In genomic region chr7:128359939-128360338, GRCh38 we compare ENCODE assay signal across 23 cellular contexts. TPM values are rescaled to one million over a fixed set of nuclear protein-coding genes. Genes with fewer than 3 reads are reported as not detected.
DNase-seq lines count a peak whose midpoint lies in the region; ATAC-seq, FAIRE-seq and TF ChIP-seq lines count a peak whose summit lies in the region.
"Had no signal": no experiment of that assay in that cellular context is flagged by ENCODE, and none has a peak within 500 bp of the region (broad histone marks: within the 10 kb centered on the region; RNA-seq: fewer than 3 reads in every experiment).

No MANE protein-coding gene starts in this region.

- H3K4me1 Mint-ChIP-seq in central memory CD8-positive, alpha-beta T cell: peaks cover 20% of the 10 kb centered on the region
- peaks cover 28% of the 10 kb centered on the region for H3K4me1 Mint-ChIP-seq in nephron

- no peaks in the 10 kb centered on the region for H4K20me1 ChIP-seq in HepG2 (ENCODE audit: insufficient read depth, low read length)

- peaks cover 36% of the 10 kb centered on the region for H3K27me3 Mint-ChIP-seq in central memory CD8-positive, alpha-beta T cell
- H3K27me3 Mint-ChIP-seq in nephron (ENCODE audit: low read depth): peaks cover 52% of the 10 kb centered on the region

- H3K27me3 ChIP-seq in HepG2 (ENCODE audit: control insufficient read depth in 1 of 2, insufficient read depth in 2 of 2, low read length in 2 of 2): peaks cover 21 to 77% of the 10 kb centered on the region in 2 experiments; a peak in 4 of 5 replicates
- no peaks in the 10 kb centered on the region for H3K27me3 ChIP-seq in right lobe of liver
- H3K27me3 ChIP-seq: gastrocnemius medialis had no signal

- H2AFZ ChIP-seq in HepG2 (ENCODE audit: low read length): no peak overlapping the region

- no peak overlapping the region for H3K27ac ChIP-seq in HepG2 (ENCODE audit: extremely low read length, insufficient read depth, low read length)
- no peak overlapping the region for H3K27ac ChIP-seq in right lobe of liver
- H3K27ac ChIP-seq: gastrocnemius medialis, left lung, prostate gland, upper lobe of left lung had no signal

- CTCF ChIA-PET in HepG2 (lab: Yijun Ruan, JAX; ENCODE audit: low intra/inter-chr PET ratio, low total read pairs): no interaction called here

- no peak for TF ChIP-seq RAD21 in HepG2 (CRISPR knock-in tag; IDR thresholded peaks at IDR 0.05)

- no peak overlapping the region for H3K27ac Mint-ChIP-seq in central memory CD8-positive, alpha-beta T cell (ENCODE audit: low read depth)
- H3K27ac Mint-ChIP-seq in nephron: peak overlapping the region in 2 of 3 experiments; percentile 58 to 61
- H3K27ac Mint-ChIP-seq: activated T-helper 2 cell treated with anti-CD3 and anti-CD28 coated beads, Interferon-gamma antibody, Interleukin-2, Interleukin-4, amounts not matched to agents 10 μg/mL and 5 μg/mL and 100 μg/mL, durations not matched to agents 14 hours and 24 hours and 36 hours; stimulated activated naive CD8-positive, alpha-beta T cell treated with anti-CD3 and anti-CD28 coated beads, Interleukin-15, amount 100 ng/mL, for 72 hours; T-cell had no signal

- H3K4me3 ChIP-seq in HepG2 (replicated peaks in 1 of 3; ENCODE audit: insufficient read depth in 1 of 3, low read depth in 2 of 3, low read length in 3 of 3) (no peak overlapping the region), right lobe of liver (no peak overlapping the region)

- TF ChIP-seq EP300 in HepG2 (IDR thresholded peaks at IDR 0.05; ENCODE audit: low read depth in 2 of 2, low read length in 2 of 2) (no peak), HepG2 (CRISPR knock-in tag; IDR thresholded peaks at IDR 0.05; ENCODE audit: borderline replicate concordance) (no peak)

- peaks cover 13% of the 10 kb centered on the region; the same call in 1 of the 2 replicates for H3K4me1 ChIP-seq in HepG2 (ENCODE audit: insufficient read depth, low read length)
- H3K4me1 ChIP-seq in right lobe of liver: peaks cover 0 to 6% (median 0%) of the 10 kb centered on the region in 4 donors
- H3K4me1 ChIP-seq: prostate gland had no signal

- TF ChIP-seq CTCF in HepG2 (CRISPR knock-in tag; IDR thresholded peaks at IDR 0.05) (no peak), right lobe of liver (IDR thresholded peaks at IDR 0.05) (no peak), nephron (IDR thresholded peaks at IDR 0.05; ENCODE audit: unreplicated experiment in 3 of 3) (no peak)

- POLR2A ChIA-PET in HepG2 (lab: Yijun Ruan, JAX): no interaction called here

- BruUV-seq in HepG2 (replicated peaks; lab: Mats Ljungman, UMichigan): no TSS peak

- H3K4me3 Mint-ChIP-seq in central memory CD8-positive, alpha-beta T cell: peak overlapping the region; percentile 29
- peak overlapping the region; percentile 83 to 95 (median 90) for H3K4me3 Mint-ChIP-seq in nephron

- 33% methylated on average over 3 of the region's 4 CpGs for WGBS in HepG2 (ENCODE audit: low lambda C conversion rate)
- 60% methylated on average over 1 of the region's 4 CpGs for WGBS in right lobe of liver (ENCODE audit: insufficient coverage, low coverage, low lambda C conversion rate, missing lambda C conversion rate)

- TF ChIP-seq POLR2A in HepG2 (IDR thresholded peaks at IDR 0.05; ENCODE audit: insufficient read depth in 1 of 2, low read depth in 2 of 2, low read length in 2 of 2) (no peak), right lobe of liver (IDR thresholded peaks at IDR 0.05) (no peak)

- H3K36me3 ChIP-seq in HepG2 (replicated peaks in 1 of 2; ENCODE audit: control insufficient read depth in 1 of 2, insufficient read depth in 2 of 2, low read length in 2 of 2) (no peaks in the 10 kb centered on the region), right lobe of liver (no peaks in the 10 kb centered on the region)
- H3K36me3 ChIP-seq: gastrocnemius medialis, left lung, prostate gland, upper lobe of left lung had no signal

- no peak overlapping the region for H3K9ac ChIP-seq in HepG2 (ENCODE audit: insufficient read depth, low read depth, low read length)

- no peaks in the 10 kb centered on the region for H3K79me2 ChIP-seq in HepG2 (ENCODE audit: insufficient read depth, low read length)

- H3K36me3 Mint-ChIP-seq in central memory CD8-positive, alpha-beta T cell (ENCODE audit: insufficient read depth): peaks cover 6% of the 10 kb centered on the region
- no peaks in the 10 kb centered on the region for H3K36me3 Mint-ChIP-seq in nephron (ENCODE audit: low read depth)
- H3K36me3 Mint-ChIP-seq: T-cell had no signal

- no peak overlapping the region for H3K4me2 ChIP-seq in HepG2 (ENCODE audit: low read depth, low read length)

- DNase-seq in HepG2 (ENCODE audit: low spot score) (no peak), right lobe of liver (no peak), NCI-H446 treated with DMSO at 0.1 percent for 48 hours (lab: John Stamatoyannopoulos, UW) (no peak), epidermal melanocyte (ENCODE audit: insufficient read length, low spot score) (no peak), SIG-M5 treated with dmso at 0.1 percent for 504 hours (lab: John Stamatoyannopoulos, UW; ENCODE audit: unreplicated experiment) (no peak)
- no peak for DNase-seq in central memory CD8-positive, alpha-beta T cell (ENCODE audit: low spot score in 2 of 2)
- DNase-seq: activated CD4-positive, alpha-beta T cell treated with anti-CD3 and anti-CD28 coated beads for 48 hours; DMS153; gastrocnemius medialis; left lung; NCI-H1092 treated with DMSO at 0.1 percent for 48 hours; NCI-H2029 treated with DMSO at 0.1 percent for 48 hours; stimulated activated naive CD8-positive, alpha-beta T cell treated with anti-CD3 and anti-CD28 coated beads, Interleukin-15, amount 100 ng/mL, for 72 hours had no signal

- peak; percentile 4; the same call in 1 of the 3 replicates for ATAC-seq in HepG2
- ATAC-seq in right lobe of liver: no peak
- ATAC-seq in central memory CD8-positive, alpha-beta T cell (replicated peaks; ENCODE audit: extremely low read depth, poor library complexity, severe bottlenecking): no peak
- no peak for ATAC-seq in HG02642 (IDR thresholded peaks at IDR 0.05; ENCODE audit: poor library complexity, unreplicated experiment)
- ATAC-seq: gastrocnemius medialis had no signal

- no peaks in the 10 kb centered on the region for H3K9me3 ChIP-seq in HepG2 (ENCODE audit: low read length)
- no peaks in the 10 kb centered on the region for H3K9me3 ChIP-seq in right lobe of liver
- H3K9me3 ChIP-seq: gastrocnemius medialis, left lung, prostate gland, upper lobe of left lung had no signal

- H3K9me3 Mint-ChIP-seq in central memory CD8-positive, alpha-beta T cell: no peaks in the 10 kb centered on the region
- H3K9me3 Mint-ChIP-seq in nephron: no peaks in the 10 kb centered on the region
- H3K9me3 Mint-ChIP-seq: activated T-helper 2 cell treated with anti-CD3 and anti-CD28 coated beads, Interferon-gamma antibody, Interleukin-2, Interleukin-4, amounts not matched to agents 10 μg/mL and 5 μg/mL and 100 μg/mL, durations not matched to agents 14 hours and 24 hours and 36 hours; stimulated activated naive CD8-positive, alpha-beta T cell treated with anti-CD3 and anti-CD28 coated beads, Interleukin-15, amount 100 ng/mL, for 72 hours; T-cell had no signal

- intact Hi-C loops in HepG2 (cut with micrococcal nuclease; ENCODE audit: unreplicated experiment): no loop called here
- intact Hi-C loops in right lobe of liver (cut with DNase I): no loop called here

- in situ Hi-C loops in HepG2 (cut with HindIII; ENCODE audit: extremely low pct_ligation_motif_present, low pct_unique_long_range_greater_than_20kb): no loop called here

- FAIRE-seq in HepG2 (lab: Jason Lieb, UNC): no peak
- FAIRE-seq: A204.1, bronchial epithelial cell, GM12891 had no signal

RNA-seq across cellular contexts. Expression of gene PRRT4, which starts 1.6 kb away (rescaled TPM):
- total RNA-seq in HepG2 (2016; rRNA removed; fragmentation: Illumina TruSeq; extraction: Trizol) (not detected in 2 replicates), right lobe of liver (under 1 TPM in 4 of 6 experiments, not detected in 2; 0.11 to 0.32 (median 0.18) TPM)
- total RNA-seq in HepG2 (2016; cell fraction: cytosol; rRNA removed; fragmentation: Illumina TruSeq; extraction: Trizol; ENCODE audit: low read depth): not detected in 2 replicates
- total RNA-seq in HepG2 (2016; cell fraction: insoluble cytoplasmic fraction; rRNA removed; fragmentation: Illumina TruSeq; extraction: Trizol): not detected in 2 replicates
- total RNA-seq in HepG2 (2016; cell fraction: membrane; rRNA removed; fragmentation: Illumina TruSeq; extraction: Trizol): not detected in 2 replicates
- not detected in 2 replicates for total RNA-seq in HepG2 (2016; cell fraction: nucleus; rRNA removed; fragmentation: Illumina TruSeq; extraction: Trizol)
- polyA plus RNA-seq in HepG2 (2011; rRNA removed): not detected in 2 replicates
- not detected in 2 replicates for polyA plus RNA-seq in HepG2 (2011; cell fraction: cytosol; rRNA removed)
- 0.06 TPM in 1 of 2 replicates, not detected in the other for polyA plus RNA-seq in HepG2 (2011; cell fraction: nucleus; rRNA removed)
- 0.07 TPM in 1 of 2 replicates, not detected in the other for polyA plus RNA-seq in HepG2 (2012)
- not detected in 2 replicates for polyA plus RNA-seq in HepG2 (2016; cell fraction: cytosol; fragmentation: Illumina TruSeq; extraction: Trizol; ENCODE audit: low read depth)
- polyA plus RNA-seq in HepG2 (2016; cell fraction: insoluble cytoplasmic fraction; fragmentation: Illumina TruSeq; extraction: Trizol; ENCODE audit: low read depth): not detected in 2 replicates
- polyA plus RNA-seq in HepG2 (2016; cell fraction: membrane; fragmentation: Illumina TruSeq; extraction: Trizol; ENCODE audit: low read depth): not detected in 2 replicates
- not detected in 2 replicates for polyA plus RNA-seq in HepG2 (2016; cell fraction: nucleus; fragmentation: Illumina TruSeq; extraction: Trizol; ENCODE audit: insufficient read depth, low read depth)
- not detected in 2 replicates for polyA minus RNA-seq in HepG2 (2011; rRNA and poly(A)+ RNA removed; ENCODE audit: low replicate concordance)
- not detected in 2 replicates for polyA minus RNA-seq in HepG2 (2011; cell fraction: cytosol; rRNA and poly(A)+ RNA removed)
- not detected in 2 replicates for polyA minus RNA-seq in HepG2 (2011; cell fraction: nucleus; rRNA and poly(A)+ RNA removed)
- total RNA-seq: dermis microvascular lymphatic vessel endothelial cell had no signal

RNA-seq across cellular contexts. Expression of gene RBM28, which starts 16.2 kb away (rescaled TPM):
- total RNA-seq in HepG2 (2016; rRNA removed; fragmentation: Illumina TruSeq; extraction: Trizol): 49.0 and 61.2 TPM in 2 replicates
- 7.3 and 8.4 TPM in 2 replicates for total RNA-seq in HepG2 (2016; cell fraction: cytosol; rRNA removed; fragmentation: Illumina TruSeq; extraction: Trizol; ENCODE audit: low read depth)
- total RNA-seq in HepG2 (2016; cell fraction: insoluble cytoplasmic fraction; rRNA removed; fragmentation: Illumina TruSeq; extraction: Trizol): 50.4 and 59.7 TPM in 2 replicates
- 6.4 and 9.5 TPM in 2 replicates for total RNA-seq in HepG2 (2016; cell fraction: membrane; rRNA removed; fragmentation: Illumina TruSeq; extraction: Trizol)
- total RNA-seq in HepG2 (2016; cell fraction: nucleus; rRNA removed; fragmentation: Illumina TruSeq; extraction: Trizol): 41.5 and 46.2 TPM in 2 replicates
- polyA plus RNA-seq in HepG2 (2011; rRNA removed): 20.3 and 20.5 TPM in 2 replicates
- 10.7 and 11.3 TPM in 2 replicates for polyA plus RNA-seq in HepG2 (2011; cell fraction: cytosol; rRNA removed)
- 43.8 and 49.7 TPM in 2 replicates for polyA plus RNA-seq in HepG2 (2011; cell fraction: nucleus; rRNA removed)
- 33.1 and 42.8 TPM in 2 replicates for polyA plus RNA-seq in HepG2 (2012)
- polyA plus RNA-seq in HepG2 (2016; cell fraction: cytosol; fragmentation: Illumina TruSeq; extraction: Trizol; ENCODE audit: low read depth): 1.6 and 1.9 TPM in 2 replicates
- polyA plus RNA-seq in HepG2 (2016; cell fraction: insoluble cytoplasmic fraction; fragmentation: Illumina TruSeq; extraction: Trizol; ENCODE audit: low read depth): 54.9 and 57.4 TPM in 2 replicates
- polyA plus RNA-seq in HepG2 (2016; cell fraction: membrane; fragmentation: Illumina TruSeq; extraction: Trizol; ENCODE audit: low read depth): 3.8 and 5.7 TPM in 2 replicates
- polyA plus RNA-seq in HepG2 (2016; cell fraction: nucleus; fragmentation: Illumina TruSeq; extraction: Trizol; ENCODE audit: insufficient read depth, low read depth): 82.8 and 85.5 TPM in 2 replicates
- 8.3 and 17.5 TPM in 2 replicates for polyA minus RNA-seq in HepG2 (2011; rRNA and poly(A)+ RNA removed; ENCODE audit: low replicate concordance)
- polyA minus RNA-seq in HepG2 (2011; cell fraction: cytosol; rRNA and poly(A)+ RNA removed): 9.8 and 11.3 TPM in 2 replicates
- polyA minus RNA-seq in HepG2 (2011; cell fraction: nucleus; rRNA and poly(A)+ RNA removed): 21.2 and 29.0 TPM in 2 replicates
- 10 to 100 TPM in 5 of 6 experiments, 1 to 10 TPM in 1; 9.0 to 17.4 (median 11.1) TPM for total RNA-seq in right lobe of liver

RNA-seq across cellular contexts. Expression of gene IMPDH1, which starts 49.8 kb away (rescaled TPM):
- total RNA-seq in HepG2 (2016; rRNA removed; fragmentation: Illumina TruSeq; extraction: Trizol) (18.4 and 22.8 TPM in 2 replicates), right lobe of liver (1 to 10 TPM; 3.0 to 9.8 (median 5.5) TPM)
- 12.3 and 12.6 TPM in 2 replicates for total RNA-seq in HepG2 (2016; cell fraction: cytosol; rRNA removed; fragmentation: Illumina TruSeq; extraction: Trizol; ENCODE audit: low read depth)
- 15.4 and 23.8 TPM in 2 replicates for total RNA-seq in HepG2 (2016; cell fraction: insoluble cytoplasmic fraction; rRNA removed; fragmentation: Illumina TruSeq; extraction: Trizol)
- 28.1 and 28.2 TPM in 2 replicates for total RNA-seq in HepG2 (2016; cell fraction: membrane; rRNA removed; fragmentation: Illumina TruSeq; extraction: Trizol)
- total RNA-seq in HepG2 (2016; cell fraction: nucleus; rRNA removed; fragmentation: Illumina TruSeq; extraction: Trizol): 12.6 and 19.2 TPM in 2 replicates
- polyA plus RNA-seq in HepG2 (2011; rRNA removed): 34.0 and 49.9 TPM in 2 replicates
- polyA plus RNA-seq in HepG2 (2011; cell fraction: cytosol; rRNA removed): 31.4 and 37.8 TPM in 2 replicates
- polyA plus RNA-seq in HepG2 (2011; cell fraction: nucleus; rRNA removed): 92.2 and 93.4 TPM in 2 replicates
- 25.0 and 27.5 TPM in 2 replicates for polyA plus RNA-seq in HepG2 (2012)
- polyA plus RNA-seq in HepG2 (2016; cell fraction: cytosol; fragmentation: Illumina TruSeq; extraction: Trizol; ENCODE audit: low read depth): 18.4 and 18.5 TPM in 2 replicates
- polyA plus RNA-seq in HepG2 (2016; cell fraction: insoluble cytoplasmic fraction; fragmentation: Illumina TruSeq; extraction: Trizol; ENCODE audit: low read depth): 20.6 and 24.8 TPM in 2 replicates
- 26.7 and 29.0 TPM in 2 replicates for polyA plus RNA-seq in HepG2 (2016; cell fraction: membrane; fragmentation: Illumina TruSeq; extraction: Trizol; ENCODE audit: low read depth)
- 29.2 and 34.5 TPM in 2 replicates for polyA plus RNA-seq in HepG2 (2016; cell fraction: nucleus; fragmentation: Illumina TruSeq; extraction: Trizol; ENCODE audit: insufficient read depth, low read depth)
- polyA minus RNA-seq in HepG2 (2011; rRNA and poly(A)+ RNA removed; ENCODE audit: low replicate concordance): 82.0 and 176 TPM in 2 replicates
- 19.3 and 30.8 TPM in 2 replicates for polyA minus RNA-seq in HepG2 (2011; cell fraction: cytosol; rRNA and poly(A)+ RNA removed)
- polyA minus RNA-seq in HepG2 (2011; cell fraction: nucleus; rRNA and poly(A)+ RNA removed): 26.3 and 29.8 TPM in 2 replicates
